Comparison of ENCODE assay signal across 12 cellular contexts in the genomic region with DNA sequence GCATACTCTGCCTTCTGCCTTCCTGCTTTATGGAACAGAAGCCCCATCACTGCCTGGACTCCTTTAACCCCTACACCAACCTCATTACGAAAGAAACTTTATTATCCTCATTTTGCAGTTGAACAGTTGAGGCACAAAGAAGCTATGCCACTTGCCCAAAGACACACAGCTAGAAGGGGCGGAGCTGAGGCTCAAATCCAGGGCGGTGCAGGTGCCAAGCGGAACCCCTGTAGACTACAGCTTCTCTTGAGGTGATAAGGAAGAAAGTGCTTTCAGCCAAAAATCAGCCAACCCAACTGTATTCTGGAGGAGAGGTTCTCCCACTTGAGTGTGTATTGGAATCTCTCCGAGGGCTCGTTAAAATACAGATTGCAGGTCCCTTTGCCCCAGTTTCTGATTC. TPM values are rescaled to one million over a fixed set of nuclear protein-coding genes. Genes with fewer than 3 reads are reported as not detected.
DNase-seq lines count a peak whose midpoint lies in the region; ATAC-seq and TF ChIP-seq lines count a peak whose summit lies in the region.
"Had no signal": no experiment of that assay in that cellular context is flagged by ENCODE, and none has a peak within 500 bp of the region (broad histone marks: within the 10 kb centered on the region; RNA-seq: fewer than 3 reads in every experiment).

No MANE protein-coding gene starts in this region.

- no peaks in the 10 kb centered on the region for H3K27me3 ChIP-seq in right atrium auricular region
- H3K27me3 ChIP-seq in right lobe of liver: no peaks in the 10 kb centered on the region
- no peaks in the 10 kb centered on the region for H3K27me3 ChIP-seq in upper lobe of left lung

- H3K27me3 Mint-ChIP-seq in activated T-helper 1 cell treated with anti-CD3 and anti-CD28 coated beads, Interleukin-12 subunit alpha, Interleukin-12 subunit beta, Interleukin-2, Interleukin-4 antibody, amounts not matched to agents 30 ng/mL and 10 ng/mL and 1 ng/mL, durations not matched to agents 14 hours and 24 hours and 36 hours (ENCODE audit: insufficient read depth): no peaks in the 10 kb centered on the region

- peak overlapping the region; percentile 99 for H3K27ac Mint-ChIP-seq in activated T-helper 1 cell treated with anti-CD3 and anti-CD28 coated beads, Interleukin-12 subunit alpha, Interleukin-12 subunit beta, Interleukin-2, Interleukin-4 antibody, amounts not matched to agents 30 ng/mL and 10 ng/mL and 1 ng/mL, durations not matched to agents 14 hours and 24 hours and 36 hours

- H3K4me1 ChIP-seq in right atrium auricular region (peaks cover 0 to 39% of the 10 kb centered on the region in 2 donors), right lobe of liver (no peaks in the 10 kb centered on the region), upper lobe of left lung (peaks cover 74 to 84% (median 78%) of the 10 kb centered on the region in 4 donors)
- H3K4me1 ChIP-seq: HAP-1 had no signal

- peaks cover 72% of the 10 kb centered on the region for H3K4me1 Mint-ChIP-seq in activated T-helper 1 cell treated with anti-CD3 and anti-CD28 coated beads, Interleukin-12 subunit alpha, Interleukin-12 subunit beta, Interleukin-2, Interleukin-4 antibody, amounts not matched to agents 30 ng/mL and 10 ng/mL and 1 ng/mL, durations not matched to agents 14 hours and 24 hours and 36 hours (ENCODE audit: low read depth)

- H3K9me3 ChIP-seq in right atrium auricular region: no peaks in the 10 kb centered on the region
- no peaks in the 10 kb centered on the region for H3K9me3 ChIP-seq in right lobe of liver
- no peaks in the 10 kb centered on the region for H3K9me3 ChIP-seq in upper lobe of left lung
- H3K9me3 ChIP-seq: HAP-1, SK-N-SH had no signal

- peak overlapping the region; percentile 89 for H3K4me3 Mint-ChIP-seq in activated T-helper 1 cell treated with anti-CD3 and anti-CD28 coated beads, Interleukin-12 subunit alpha, Interleukin-12 subunit beta, Interleukin-2, Interleukin-4 antibody, amounts not matched to agents 30 ng/mL and 10 ng/mL and 1 ng/mL, durations not matched to agents 14 hours and 24 hours and 36 hours

- DNase-seq in right atrium auricular region (ENCODE audit: low spot score) (no peak), Right ventricle myocardium inferior (ENCODE audit: missing footprints) (no peak), right lobe of liver (no peak), upper lobe of left lung (no peak), NCI-H146 treated with DMSO at 0.1 percent for 48 hours (lab: John Stamatoyannopoulos, UW; ENCODE audit: unreplicated experiment) (no peak), hepatic stellate cell (ENCODE audit: low spot score) (no peak)
- no peak for DNase-seq in activated T-helper 1 cell treated with anti-CD3 and anti-CD28 coated beads, Interleukin-12 subunit alpha, Interleukin-12 subunit beta, Interleukin-2, Interleukin-4 antibody, amounts not matched to agents 30 ng/mL and 10 ng/mL and 1 ng/mL, durations not matched to agents 14 hours and 24 hours and 36 hours (ENCODE audit: low spot score)
- no peak for DNase-seq in stimulated activated CD4-positive, alpha-beta T cell treated with anti-CD3 and anti-CD28 coated beads, Interleukin-4, amount 100 ng/mL, for 1 hour
- DNase-seq: foreskin melanocyte, NCI-H524 treated with DMSO at 0.1 percent for 48 hours, SK-N-SH had no signal

- ATAC-seq in Right ventricle myocardium inferior: no peak
- no peak for ATAC-seq in right lobe of liver
- ATAC-seq in upper lobe of left lung (ENCODE audit: low FRiP score in 2 of 2): no peak

- H3K36me3 ChIP-seq in right atrium auricular region (no peaks in the 10 kb centered on the region), right lobe of liver (no peaks in the 10 kb centered on the region), upper lobe of left lung (peaks cover 0 to 9% (median 0%) of the 10 kb centered on the region in 4 donors)
- H3K36me3 ChIP-seq: HAP-1 had no signal

- intact Hi-C loops in Right ventricle myocardium inferior (cut with DNase I): no loop called here
- intact Hi-C loops in activated T-helper 1 cell treated with anti-CD3 and anti-CD28 coated beads, Interleukin-12 subunit alpha, Interleukin-12 subunit beta, Interleukin-2, Interleukin-4 antibody, amounts not matched to agents 30 ng/mL and 10 ng/mL and 1 ng/mL, durations not matched to agents 14 hours and 24 hours and 36 hours (cut with micrococcal nuclease): loop anchor here (10.0 kb wide), 1 partner anchor 907 kb away; no protein-coding TSS in a partner anchor
- intact Hi-C loops in right lobe of liver (cut with DNase I): no loop called here

- H3K27ac ChIP-seq in right atrium auricular region (peak overlapping the region; percentile 53 to 58), right lobe of liver (peak overlapping the region; percentile 21 to 81 (median 39)), upper lobe of left lung (peak overlapping the region; percentile 88 to 96 (median 90))

- H3K36me3 Mint-ChIP-seq in activated T-helper 1 cell treated with anti-CD3 and anti-CD28 coated beads, Interleukin-12 subunit alpha, Interleukin-12 subunit beta, Interleukin-2, Interleukin-4 antibody, amounts not matched to agents 30 ng/mL and 10 ng/mL and 1 ng/mL, durations not matched to agents 14 hours and 24 hours and 36 hours (ENCODE audit: low read depth): peaks cover 18% of the 10 kb centered on the region

- no peak for TF ChIP-seq CTCF in right atrium auricular region (IDR thresholded peaks at IDR 0.05)
- no peak for TF ChIP-seq CTCF in right lobe of liver (IDR thresholded peaks at IDR 0.05)
- no peak for TF ChIP-seq CTCF in upper lobe of left lung (IDR thresholded peaks at IDR 0.05)

- TF ChIP-seq EP300 in upper lobe of left lung (IDR thresholded peaks at IDR 0.05): no peak

- H3K4me3 ChIP-seq in right atrium auricular region: no peak overlapping the region
- no peak overlapping the region for H3K4me3 ChIP-seq in right lobe of liver
- no peak overlapping the region for H3K4me3 ChIP-seq in upper lobe of left lung
- H3K4me3 ChIP-seq: HAP-1 had no signal

- no peaks in the 10 kb centered on the region for H3K9me3 Mint-ChIP-seq in activated T-helper 1 cell treated with anti-CD3 and anti-CD28 coated beads, Interleukin-12 subunit alpha, Interleukin-12 subunit beta, Interleukin-2, Interleukin-4 antibody, amounts not matched to agents 30 ng/mL and 10 ng/mL and 1 ng/mL, durations not matched to agents 14 hours and 24 hours and 36 hours

- WGBS in right lobe of liver (ENCODE audit: insufficient coverage, low coverage, low lambda C conversion rate, missing lambda C conversion rate): 49% methylated on average over 4 of the region's 6 CpGs
- 54 to 64% methylated on average over 4 to 6 of the region's 6 CpGs for WGBS in upper lobe of left lung, 2 donors

- TF ChIP-seq POLR2A in right lobe of liver (IDR thresholded peaks at IDR 0.05) (no peak), upper lobe of left lung (IDR thresholded peaks at IDR 0.05) (no peak)

RNA-seq across cellular contexts. Expression of gene RASSF2, which starts 11.2 kb away (rescaled TPM):
- total RNA-seq in right atrium auricular region (10 to 100 TPM in 1 of 2 donors, 1 to 10 TPM in 1; 5.7 to 10.3 TPM), Right ventricle myocardium inferior (4.5 TPM), right lobe of liver (1 to 10 TPM; 2.0 to 4.8 (median 4.2) TPM), upper lobe of left lung (10 to 100 TPM; 23.4 to 46.4 (median 34.6) TPM)
- 43.7 and 44.7 TPM in 2 replicates for total RNA-seq in activated T-helper 1 cell treated with anti-CD3 and anti-CD28 coated beads, Interleukin-12 subunit alpha, Interleukin-12 subunit beta, Interleukin-2, Interleukin-4 antibody, amounts not matched to agents 30 ng/mL and 10 ng/mL and 1 ng/mL, durations not matched to agents 14 hours and 24 hours and 36 hours

Comparison
In these comparisons a context has a peak if more than half of its experiments do, and no peak if none do; other contexts are left out.
1. H3K27ac ChIP-seq: peak in every context shown above with its lines; median percentile 90 in upper lobe of left lung; 56 in right atrium auricular region; 39 in right lobe of liver.